In the genomic region with DNA sequence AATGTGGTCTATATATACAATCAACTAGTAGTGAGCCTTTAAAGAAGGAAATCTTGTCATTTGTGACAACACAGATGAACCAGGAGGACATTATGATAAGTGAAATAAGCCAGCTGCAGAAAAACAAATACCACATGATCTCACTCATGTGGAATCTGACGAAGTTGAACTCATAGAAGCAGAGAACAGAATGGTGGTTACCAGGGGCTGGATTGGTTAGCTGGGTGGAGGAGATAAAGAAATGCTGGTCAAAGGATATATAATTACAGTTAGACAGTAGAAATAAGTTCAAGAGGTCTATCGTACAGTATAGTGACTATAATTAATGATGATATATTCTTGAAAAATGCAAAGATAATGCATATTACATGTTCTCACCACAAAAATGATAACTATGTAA, we compare ENCODE assay signal across 22 cellular contexts.
DNase-seq lines count a peak whose midpoint lies in the region; ATAC-seq and TF ChIP-seq lines count a peak whose summit lies in the region.
"Had no signal": no experiment of that assay in that cellular context is flagged by ENCODE, and none has a peak within 500 bp of the region (broad histone marks: within the 10 kb centered on the region; RNA-seq: fewer than 3 reads in every experiment).

No MANE protein-coding gene starts in this region.

- 0 out of 2 replicates have a peak overlapping the region, but pooled peaks have one; percentile 15 for H3K4me3 ChIP-seq in SK-N-MC
- H3K4me3 ChIP-seq in trophoblast cell (ENCODE audit: low read depth, low read length): no peak overlapping the region
- no peak overlapping the region for H3K4me3 ChIP-seq in coronary artery
- H3K4me3 ChIP-seq: cardiac muscle cell, PC-9, SJSA1, suprapubic skin had no signal

- TF ChIP-seq CTCF in coronary artery (IDR thresholded peaks at IDR 0.05): no peak

- H3K9ac ChIP-seq in SK-N-MC (ENCODE audit: insufficient read length) (no peak overlapping the region), trophoblast cell (ENCODE audit: low read length) (no peak overlapping the region)

- no peak overlapping the region for H3K23ac ChIP-seq in trophoblast cell (ENCODE audit: low read length)

- H3K9me3 ChIP-seq in SK-N-MC (ENCODE audit: low read depth, low read length) (no peaks in the 10 kb centered on the region), trophoblast cell (ENCODE audit: insufficient read depth, low read depth, low read length) (no peaks in the 10 kb centered on the region)
- H3K9me3 ChIP-seq: Caco-2, neutrophil, SJSA1, suprapubic skin had no signal

- H3K18ac ChIP-seq in trophoblast cell (ENCODE audit: low read length): no peak overlapping the region

- H2BK5ac ChIP-seq in trophoblast cell (ENCODE audit: low read depth, low read length, poor library complexity): no peak overlapping the region

- peaks cover 2% of the 10 kb centered on the region for H3K79me1 ChIP-seq in trophoblast cell (ENCODE audit: low read length)

- H3K27ac ChIP-seq in SK-N-MC: peak overlapping the region; percentile 19; the same call in 1 of the 2 replicates
- H3K27ac ChIP-seq in trophoblast cell (ENCODE audit: low read depth, low read length): no peak overlapping the region
- no peak overlapping the region for H3K27ac ChIP-seq in coronary artery
- H3K27ac ChIP-seq: cardiac muscle cell, neutrophil, PC-9, SJSA1, suprapubic skin had no signal

- H3K79me2 ChIP-seq in trophoblast cell (ENCODE audit: control insufficient read depth, insufficient read depth, low read length, poor library complexity): no peaks in the 10 kb centered on the region

- no peak overlapping the region for H2BK120ac ChIP-seq in trophoblast cell (ENCODE audit: insufficient read depth, low read length, poor library complexity)

- no peak overlapping the region for H4K12ac ChIP-seq in trophoblast cell (ENCODE audit: low read depth, low read length)

- peak; percentile 71 for DNase-seq in EL
- no peak for DNase-seq in SK-N-MC (ENCODE audit: low read depth, low spot score)
- DNase-seq in fibroblast of peridontal ligament (ENCODE audit: extremely low read depth): peak; percentile 24
- DNase-seq in trophoblast cell: peak; percentile 24 to 50
- DNase-seq in NCI-H2029 (lab: John Stamatoyannopoulos, UW): no peak
- DNase-seq in coronary artery (ENCODE audit: low spot score): no peak
- DNase-seq: activated CD8-positive, alpha-beta memory T cell treated with anti-CD3 and anti-CD28 coated beads for 24 hours; activated naive CD8-positive, alpha-beta T cell treated with anti-CD3 and anti-CD28 coated beads, Interleukin-2, amount 10 ng/mL, durations not matched to agents 7 days and 5 days; activated T-cell treated with anti-CD3 and anti-CD28 coated beads, Interleukin-2, amount 50 U/mL, for 48 hours; Caco-2; H7; head of caudate nucleus; left ventricle myocardium superior; NCI-H187 treated with DMSO at 0.1 percent for 48 hours; PC-9; stimulated activated CD4-positive, alpha-beta T cell treated with anti-CD3 and anti-CD28 coated beads, Interleukin-15, amount 100 ng/mL, for 24 hours had no signal

- H3K4ac ChIP-seq in trophoblast cell (ENCODE audit: low read depth, low read length): no peak overlapping the region

- H3K14ac ChIP-seq in trophoblast cell (ENCODE audit: low read length): no peak overlapping the region

- H3K36me3 ChIP-seq in SK-N-MC (ENCODE audit: insufficient read depth, low read length): no peaks in the 10 kb centered on the region
- no peaks in the 10 kb centered on the region for H3K36me3 ChIP-seq in trophoblast cell (ENCODE audit: control insufficient read depth in 1 of 2, insufficient read depth in 2 of 2, low read length in 2 of 2)
- H3K36me3 ChIP-seq: cardiac muscle cell, neutrophil, SJSA1, suprapubic skin had no signal

- H2BK12ac ChIP-seq in trophoblast cell (ENCODE audit: low read length): no peak overlapping the region

- WGBS in trophoblast cell (ENCODE audit: extremely low coverage, insufficient coverage, insufficient read length): no CpG with 5 or more reads among the region's 2 CpGs

- H3K27me3 ChIP-seq in trophoblast cell (ENCODE audit: insufficient read depth, low read length): no peaks in the 10 kb centered on the region
- H3K27me3 ChIP-seq: cardiac muscle cell, neutrophil, SJSA1, suprapubic skin had no signal

- H3K4me1 ChIP-seq in trophoblast cell (ENCODE audit: control insufficient read depth in 1 of 2, insufficient read depth in 2 of 2, low read length in 2 of 2): peaks cover 0 to 8% of the 10 kb centered on the region in 2 experiments
- H3K4me1 ChIP-seq: Caco-2, suprapubic skin had no signal

- H4K8ac ChIP-seq in trophoblast cell (ENCODE audit: low read depth, low read length): no peak overlapping the region

- H2AK5ac ChIP-seq in trophoblast cell (ENCODE audit: low read length): no peak overlapping the region

- ATAC-seq in GM21717 (IDR thresholded peaks at IDR 0.05; ENCODE audit: unreplicated experiment) (no peak), GM18873 (IDR thresholded peaks at IDR 0.05; ENCODE audit: low FRiP score, unreplicated experiment) (no peak)
- ATAC-seq: left ventricle myocardium superior had no signal

- no peak overlapping the region for H2AFZ ChIP-seq in trophoblast cell (ENCODE audit: insufficient read depth, low read length, poor library complexity)
- H2AFZ ChIP-seq: PC-9 had no signal

- no peak overlapping the region for H4K91ac ChIP-seq in trophoblast cell (ENCODE audit: low read depth, low read length)

- H3K4me2 ChIP-seq in trophoblast cell (ENCODE audit: low read length): no peak overlapping the region
- H3K4me2 ChIP-seq: PC-9 had no signal

Comparison
In these comparisons a context has a peak if more than half of its experiments do, and no peak if none do; other contexts are left out.
1. DNase-seq: peak in EL (single experiment), fibroblast of peridontal ligament (single experiment) and trophoblast cell (2 of 2); none in SK-N-MC (single experiment), NCI-H2029 (single experiment) and coronary artery (single experiment).